Comparison of ENCODE assay signal across 23 cellular contexts in the genomic region with DNA sequence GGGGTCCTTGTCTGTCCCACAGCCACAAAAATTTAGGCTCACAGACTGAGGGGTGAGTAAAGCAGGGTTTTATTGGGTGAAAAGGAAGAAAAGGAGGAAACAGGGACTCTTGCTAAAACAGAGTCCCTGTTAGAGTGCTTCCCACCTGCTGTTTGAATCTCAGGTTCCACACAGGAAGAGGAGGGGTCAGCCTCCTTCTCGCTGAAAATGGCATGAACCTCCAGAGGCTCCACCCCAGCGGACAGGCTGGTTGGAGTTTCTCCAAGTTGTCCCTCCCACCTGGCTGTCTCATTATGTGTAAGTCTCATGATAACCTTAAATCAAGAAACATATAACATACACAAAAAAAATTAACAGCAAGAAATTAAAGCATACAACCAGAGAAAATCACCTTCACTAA. TPM values are rescaled to one million over a fixed set of nuclear protein-coding genes. Genes with fewer than 3 reads are reported as not detected.
DNase-seq lines count a peak whose midpoint lies in the region; ATAC-seq and TF ChIP-seq lines count a peak whose summit lies in the region.
"Had no signal": no experiment of that assay in that cellular context is flagged by ENCODE, and none has a peak within 500 bp of the region (broad histone marks: within the 10 kb centered on the region; RNA-seq: fewer than 3 reads in every experiment).

No MANE protein-coding gene starts in this region.

- intact Hi-C loops in activated CD8-positive, alpha-beta T cell treated with anti-CD3 and anti-CD28 coated beads for 36 hours (cut with micrococcal nuclease) = no loop called here

- H3K9me3 ChIP-seq in DND-41 (ENCODE audit: insufficient read depth, low read length, severe bottlenecking) (no peaks in the 10 kb centered on the region), adipocyte (ENCODE audit: control insufficient read depth, low read length) (no peaks in the 10 kb centered on the region)
- H3K9me3 ChIP-seq: BE2C, Peyer's patch, testis had no signal

- peaks cover 4% of the 10 kb centered on the region; the same call in 1 of the 2 replicates for H3K9me3 Mint-ChIP-seq in HFFc6
- no peaks in the 10 kb centered on the region for H3K9me3 Mint-ChIP-seq in stimulated activated effector memory CD8-positive, alpha-beta T cell treated with anti-CD3 and anti-CD28 coated beads, Interleukin-12 subunit alpha, Interleukin-12 subunit beta, amount 100 ng/mL, for 72 hours
- H3K9me3 Mint-ChIP-seq in activated CD8-positive, alpha-beta T cell treated with anti-CD3 and anti-CD28 coated beads for 36 hours = peaks cover 3% of the 10 kb centered on the region

- H3K79me2 ChIP-seq in DND-41 (ENCODE audit: insufficient read depth, low read length) = no peaks in the 10 kb centered on the region

- POLR2A ChIA-PET in activated CD8-positive, alpha-beta T cell treated with anti-CD3 and anti-CD28 coated beads for 36 hours (lab: Charles Lee) = no interaction called here

- H4K20me1 ChIP-seq in DND-41 (ENCODE audit: insufficient read depth, low read length) = no peaks in the 10 kb centered on the region

- no peaks in the 10 kb centered on the region for H3K27me3 ChIP-seq in DND-41 (ENCODE audit: insufficient read depth, low read length, poor library complexity)
- no peaks in the 10 kb centered on the region for H3K27me3 ChIP-seq in adipocyte (replicated peaks; ENCODE audit: control insufficient read depth, insufficient read depth, low read length)
- H3K27me3 ChIP-seq: BE2C, Peyer's patch, testis had no signal

- peak overlapping the region; percentile 99 for H3K27ac Mint-ChIP-seq in HFFc6
- H3K27ac Mint-ChIP-seq in stimulated activated effector memory CD8-positive, alpha-beta T cell treated with anti-CD3 and anti-CD28 coated beads, Interleukin-12 subunit alpha, Interleukin-12 subunit beta, amount 100 ng/mL, for 72 hours = no peak overlapping the region
- H3K27ac Mint-ChIP-seq in activated CD8-positive, alpha-beta T cell treated with anti-CD3 and anti-CD28 coated beads for 36 hours = no peak overlapping the region
- H3K27ac Mint-ChIP-seq: activated CD4-positive, alpha-beta T cell treated with anti-CD3 and anti-CD28 coated beads, Interleukin-2, amount 10 ng/mL, durations not matched to agents 24 days and 14 days; activated naive CD4-positive, alpha-beta T cell treated with anti-CD3 and anti-CD28 coated beads, Interleukin-2, amount 50 U/mL, for 72 hours; brain; naive thymus-derived CD8-positive, alpha-beta T cell; progenitor cell of endocrine pancreas had no signal

- H3K9ac ChIP-seq in DND-41 (ENCODE audit: low read depth, low read length) = no peak overlapping the region
- peak overlapping the region; percentile 82 for H3K9ac ChIP-seq in adipocyte (ENCODE audit: low read length)

- CTCF ChIA-PET in activated CD8-positive, alpha-beta T cell treated with anti-CD3 and anti-CD28 coated beads for 36 hours (lab: Charles Lee) = interaction anchor here (1.1 kb wide), 1 partner anchor 11 kb away, joined by 3 read pairs; no protein-coding TSS in a partner anchor

- DNase-seq in DND-41 = peak; percentile 4
- DNase-seq in HFFc6 = no peak
- DNase-seq in adipocyte (ENCODE audit: low read depth) = no peak
- DNase-seq in left kidney (ENCODE audit: low read depth, low spot score) = peak; percentile 11
- no peak for DNase-seq in stimulated activated effector memory CD8-positive, alpha-beta T cell treated with anti-CD3 and anti-CD28 coated beads, Interleukin-12 subunit alpha, Interleukin-12 subunit beta, amount 100 ng/mL, for 72 hours (ENCODE audit: low spot score in 2 of 2)
- DNase-seq in activated naive CD4-positive, alpha-beta T cell (lab: John Stamatoyannopoulos, UW) = no peak
- DNase-seq in activated CD8-positive, alpha-beta T cell treated with anti-CD3 and anti-CD28 coated beads for 36 hours = no peak
- DNase-seq: activated CD4-positive, alpha-beta T cell treated with anti-CD3 and anti-CD28 coated beads, Interleukin-2, amount 10 ng/mL, durations not matched to agents 24 days and 14 days; BE2C; dermis blood vessel endothelial cell; erythroblast; glutamatergic neuron; naive thymus-derived CD8-positive, alpha-beta T cell; NCI-H187; NCI-H526; Peyer's patch; small intestine; testis had no signal

- H3K4me1 ChIP-seq in DND-41 (ENCODE audit: insufficient read depth, low read length) = no peaks in the 10 kb centered on the region
- H3K4me1 ChIP-seq in adipocyte (ENCODE audit: control insufficient read depth, insufficient read depth, low read length) = peaks cover 26% of the 10 kb centered on the region
- H3K4me1 ChIP-seq: BE2C, Peyer's patch, testis had no signal

- H3K36me3 Mint-ChIP-seq in HFFc6 (ENCODE audit: low read depth) = no peaks in the 10 kb centered on the region; the same call in 1 of the 2 replicates
- no peaks in the 10 kb centered on the region for H3K36me3 Mint-ChIP-seq in stimulated activated effector memory CD8-positive, alpha-beta T cell treated with anti-CD3 and anti-CD28 coated beads, Interleukin-12 subunit alpha, Interleukin-12 subunit beta, amount 100 ng/mL, for 72 hours
- H3K36me3 Mint-ChIP-seq in activated CD8-positive, alpha-beta T cell treated with anti-CD3 and anti-CD28 coated beads for 36 hours (ENCODE audit: low read depth) = no peaks in the 10 kb centered on the region
- H3K36me3 Mint-ChIP-seq: activated naive CD4-positive, alpha-beta T cell treated with anti-CD3 and anti-CD28 coated beads, Interleukin-2, amount 50 U/mL, for 72 hours; brain had no signal

- H3K4me3 ChIP-seq in DND-41 (ENCODE audit: low read depth in 1 of 2, low read length in 2 of 2) (no peak overlapping the region), adipocyte (ENCODE audit: low read length) (peak overlapping the region; percentile 58)
- H3K4me3 ChIP-seq: lung, Peyer's patch, testis had no signal

- peaks cover 3% of the 10 kb centered on the region; the same call in 1 of the 2 replicates for H3K27me3 Mint-ChIP-seq in HFFc6 (ENCODE audit: insufficient read depth)
- no peaks in the 10 kb centered on the region for H3K27me3 Mint-ChIP-seq in activated CD8-positive, alpha-beta T cell treated with anti-CD3 and anti-CD28 coated beads for 36 hours
- H3K27me3 Mint-ChIP-seq: activated CD4-positive, alpha-beta T cell treated with anti-CD3 and anti-CD28 coated beads, Interleukin-2, amount 10 ng/mL, durations not matched to agents 24 days and 14 days; naive thymus-derived CD8-positive, alpha-beta T cell; progenitor cell of endocrine pancreas had no signal

- no peak overlapping the region for H3K27ac ChIP-seq in DND-41 (ENCODE audit: low read length)
- H3K27ac ChIP-seq: Peyer's patch, testis had no signal

- ATAC-seq in DND-41 (ENCODE audit: insufficient read depth, low read depth) = 0 out of 3 replicates have a peak, but pooled peaks have one; percentile 37
- no peak for ATAC-seq in HG03378 (IDR thresholded peaks at IDR 0.05; ENCODE audit: unreplicated experiment)
- ATAC-seq in stimulated activated effector memory CD8-positive, alpha-beta T cell treated with anti-CD3 and anti-CD28 coated beads, Interleukin-12 subunit alpha, Interleukin-12 subunit beta, amount 100 ng/mL, for 72 hours = no peak
- no peak for ATAC-seq in activated CD8-positive, alpha-beta T cell treated with anti-CD3 and anti-CD28 coated beads for 36 hours
- ATAC-seq: activated naive CD4-positive, alpha-beta T cell treated with anti-CD3 and anti-CD28 coated beads, Interleukin-2, amount 50 U/mL, for 72 hours; naive thymus-derived CD8-positive, alpha-beta T cell had no signal

- no peak overlapping the region for H3K4me3 Mint-ChIP-seq in HFFc6
- no peak overlapping the region for H3K4me3 Mint-ChIP-seq in stimulated activated effector memory CD8-positive, alpha-beta T cell treated with anti-CD3 and anti-CD28 coated beads, Interleukin-12 subunit alpha, Interleukin-12 subunit beta, amount 100 ng/mL, for 72 hours
- H3K4me3 Mint-ChIP-seq in activated CD8-positive, alpha-beta T cell treated with anti-CD3 and anti-CD28 coated beads for 36 hours = no peak overlapping the region
- H3K4me3 Mint-ChIP-seq: activated CD4-positive, alpha-beta T cell treated with anti-CD3 and anti-CD28 coated beads, Interleukin-2, amount 10 ng/mL, durations not matched to agents 24 days and 14 days; brain had no signal

- H3K4me1 Mint-ChIP-seq in HFFc6 (ENCODE audit: low read depth) = peaks cover 43% of the 10 kb centered on the region
- no peaks in the 10 kb centered on the region for H3K4me1 Mint-ChIP-seq in stimulated activated effector memory CD8-positive, alpha-beta T cell treated with anti-CD3 and anti-CD28 coated beads, Interleukin-12 subunit alpha, Interleukin-12 subunit beta, amount 100 ng/mL, for 72 hours
- H3K4me1 Mint-ChIP-seq in activated CD8-positive, alpha-beta T cell treated with anti-CD3 and anti-CD28 coated beads for 36 hours (ENCODE audit: low read depth) = no peaks in the 10 kb centered on the region
- H3K4me1 Mint-ChIP-seq: activated CD4-positive, alpha-beta T cell treated with anti-CD3 and anti-CD28 coated beads, Interleukin-2, amount 10 ng/mL, durations not matched to agents 24 days and 14 days; brain had no signal

- H3K36me3 ChIP-seq in DND-41 (ENCODE audit: insufficient read depth, low read length) (no peaks in the 10 kb centered on the region), adipocyte (ENCODE audit: control insufficient read depth, insufficient read depth, low read length, severe bottlenecking) (no peaks in the 10 kb centered on the region)
- H3K36me3 ChIP-seq: BE2C, Peyer's patch had no signal

- no peak overlapping the region for H2AFZ ChIP-seq in DND-41 (ENCODE audit: low read depth, low read length)

- TF ChIP-seq CTCF in DND-41 (IDR thresholded peaks at IDR 0.05; ENCODE audit: borderline replicate concordance, extremely low read depth, low read length, poor library complexity, severe bottlenecking) (no peak), HFFc6 (IDR thresholded peaks at IDR 0.05) (no peak)
- no peak for TF ChIP-seq CTCF in activated CD8-positive, alpha-beta T cell treated with anti-CD3 and anti-CD28 coated beads for 36 hours (IDR thresholded peaks at IDR 0.05)

- H3K4me2 ChIP-seq in DND-41 (ENCODE audit: insufficient read depth, low read length) = no peak overlapping the region

RNA-seq across cellular contexts. Expression of a gene that starts 28.3 kb away (rescaled TPM):
- 10 to 100 TPM; 23.3 to 34.9 (median 26.2) TPM for total RNA-seq in HFFc6 (2021; fragmentation: NEBNext Ultra II Directional; extraction: Animal tissue kit (Norgen Biotek cat#: 25700))
- 10 to 100 TPM; 57.0 to 60.1 TPM for total RNA-seq in activated CD8-positive, alpha-beta T cell treated with anti-CD3 and anti-CD28 coated beads for 36 hours

RNA-seq across cellular contexts. Expression of a gene that starts 56.6 kb away (rescaled TPM):
- not detected for total RNA-seq in HFFc6 (2021; fragmentation: NEBNext Ultra II Directional; extraction: Animal tissue kit (Norgen Biotek cat#: 25700))
- not detected for total RNA-seq in activated CD8-positive, alpha-beta T cell treated with anti-CD3 and anti-CD28 coated beads for 36 hours
- total RNA-seq: activated CD4-positive, alpha-beta T cell treated with anti-CD3 and anti-CD28 coated beads, Interleukin-2, amount 10 ng/mL, durations not matched to agents 24 days and 14 days; activated naive CD4-positive, alpha-beta T cell treated with anti-CD3 and anti-CD28 coated beads, Interleukin-2, amount 50 U/mL, for 72 hours; dermis blood vessel endothelial cell; lung; naive thymus-derived CD8-positive, alpha-beta T cell; Peyer's patch; progenitor cell of endocrine pancreas had no signal

Comparison
In these comparisons a context has a peak if more than half of its experiments do, and no peak if none do; other contexts are left out.
1. DNase-seq: peak in DND-41 (single experiment) and left kidney (single experiment); none in HFFc6 (single experiment), adipocyte (single experiment), stimulated activated effector memory CD8-positive, alpha-beta T cell treated with anti-CD3 and anti-CD28 coated beads, Interleukin-12 subunit alpha, Interleukin-12 subunit beta, amount 100 ng/mL, for 72 hours (0 of 2), activated naive CD4-positive, alpha-beta T cell (0 of 4) and activated CD8-positive, alpha-beta T cell treated with anti-CD3 and anti-CD28 coated beads for 36 hours (single experiment).